Comparison of ENCODE assay signal across 12 cellular contexts in genomic region chr9:93582115-93582514, GRCh38. TPM values are rescaled to one million over a fixed set of nuclear protein-coding genes. Genes with fewer than 3 reads are reported as not detected.
DNase-seq lines count a peak whose midpoint lies in the region; ATAC-seq and TF ChIP-seq lines count a peak whose summit lies in the region.
"Had no signal": no experiment of that assay in that cellular context is flagged by ENCODE, and none has a peak within 500 bp of the region (broad histone marks: within the 10 kb centered on the region; RNA-seq: fewer than 3 reads in every experiment).

No MANE protein-coding gene starts in this region.

- H3K9me2 ChIP-seq in hepatocyte (replicated peaks; ENCODE audit: insufficient read depth), result no peaks in the 10 kb centered on the region

- 49% methylated on average over 5 of the region's 5 CpGs for WGBS in hepatocyte (ENCODE audit: low lambda C conversion rate, missing lambda C conversion rate)
- whole genome bisulfite sequencing in spleen, 5 donors, result 44 to 81% (median 57%) methylated on average over 3 to 5 of the region's 5 CpGs

- H3K9me3 ChIP-seq in hepatocyte (ENCODE audit: low read depth) (no peaks in the 10 kb centered on the region), spleen (peaks cover 0 to 9% (median 3%) of the 10 kb centered on the region in 8 donors)

- no peak for TF ChIP-seq CTCF in hepatocyte (IDR thresholded peaks at IDR 0.05; ENCODE audit: poor library complexity)
- TF ChIP-seq CTCF in spleen (IDR thresholded peaks at IDR 0.05 in 8 of 11, conservative IDR thresholded peaks at IDR 0.05 in 3 of 11), result no peak

- H3K4me3 ChIP-seq in hepatocyte (no peak overlapping the region), spleen (no peak overlapping the region)

- DNase-seq in NCI-H1092 treated with DMSO at 0.1 percent for 48 hours (lab: John Stamatoyannopoulos, UW) (peak; percentile 78), NCI-H774 (lab: John Stamatoyannopoulos, UW) (peak; percentile 96), hepatocyte (ENCODE audit: low spot score) (peak; percentile 74), spleen (no peak), HCEC 1CT (no peak)
- DNase-seq: activated T-cell treated with anti-CD3 and anti-CD28 coated beads, Interleukin-2, amount 50 U/mL, for 1 hour; DND-41; Kasumi-1; stimulated activated naive CD8-positive, alpha-beta T cell treated with anti-CD3 and anti-CD28 coated beads, Interleukin-15, amount 100 ng/mL, for 72 hours; T1000 had no signal

- no peak overlapping the region for H2AFZ ChIP-seq in hepatocyte

- ATAC-seq in HG02870 (IDR thresholded peaks at IDR 0.05; ENCODE audit: unreplicated experiment) (no peak), GM21529 (IDR thresholded peaks at IDR 0.05; ENCODE audit: unreplicated experiment) (no peak)
- ATAC-seq: stimulated activated naive CD8-positive, alpha-beta T cell treated with anti-CD3 and anti-CD28 coated beads, Interleukin-15, amount 100 ng/mL, for 72 hours had no signal

- H3K4me1 ChIP-seq in hepatocyte (ENCODE audit: insufficient read depth) (peaks cover 45% of the 10 kb centered on the region), spleen (peaks cover 6 to 77% (median 53%) of the 10 kb centered on the region in 6 donors)

- no peaks in the 10 kb centered on the region for H3K36me3 ChIP-seq in hepatocyte (replicated peaks; ENCODE audit: insufficient read depth, low read depth)
- no peaks in the 10 kb centered on the region for H3K36me3 ChIP-seq in spleen

- intact Hi-C loops in spleen (cut with DNase I; ENCODE audit: low total_unique reads), result no loop called here

- H4K20me1 ChIP-seq in hepatocyte (ENCODE audit: insufficient read depth, poor library complexity, severe bottlenecking), result peaks cover 58% of the 10 kb centered on the region

- no peak for TF ChIP-seq POLR2A in spleen (IDR thresholded peaks at IDR 0.05)

- peak overlapping the region; percentile 26 for H3K4me2 ChIP-seq in hepatocyte

- H3K27me3 ChIP-seq in hepatocyte (no peaks in the 10 kb centered on the region), spleen (replicated peaks in 1 of 7) (no peaks in the 10 kb centered on the region)

- H3K27ac ChIP-seq in hepatocyte (peak overlapping the region; percentile 85), spleen (peak overlapping the region; percentile 29 to 97 (median 68))

- H3K79me2 ChIP-seq in hepatocyte, result peaks cover 95% of the 10 kb centered on the region

RNA-seq across cellular contexts. Expression of gene PHF2, which starts 5.7 kb away (rescaled TPM):
- total RNA-seq in hepatocyte, result 18.9 and 19.8 TPM in 2 replicates
- 9.5 and 10.5 TPM in 2 replicates for polyA plus RNA-seq in hepatocyte
- total RNA-seq in spleen, result 10 to 100 TPM; 27.6 to 46.2 (median 32.6) TPM
- polyA plus RNA-seq in spleen, result 10 to 100 TPM; 11.2 to 23.1 (median 13.7) TPM

Comparison
In these comparisons a context has a peak if more than half of its experiments do, and no peak if none do; other contexts are left out.
1. DNase-seq: peak in NCI-H1092 treated with DMSO at 0.1 percent for 48 hours (single experiment), NCI-H774 (single experiment) and hepatocyte (single experiment); none in spleen (single experiment) and HCEC 1CT (single experiment).